In genomic region chr12:132600048-132601032, GRCh38 we compare ENCODE assay signal across 9 cellular contexts. TPM values are rescaled to one million over a fixed set of nuclear protein-coding genes. Genes with fewer than 3 reads are reported as not detected.
DNase-seq lines count a peak whose midpoint lies in the region; ATAC-seq and TF ChIP-seq lines count a peak whose summit lies in the region.
"Had no signal": no experiment of that assay in that cellular context is flagged by ENCODE, and none has a peak within 500 bp of the region (broad histone marks: within the 10 kb centered on the region; RNA-seq: fewer than 3 reads in every experiment).

No MANE protein-coding gene starts in this region.

- H3K27ac ChIP-seq in OCI-LY7 (ENCODE audit: low read depth, low read length, poor library complexity, severe bottlenecking) (no peak overlapping the region), hepatocyte (no peak overlapping the region)

- POLR2A ChIA-PET in OCI-LY7 (lab: Charles Lee) = interaction anchor here (0.9 kb wide), 1 partner anchor 44 kb away, joined by 11 read pairs; no protein-coding TSS in a partner anchor

- H3K27me3 ChIP-seq in hepatocyte = peaks cover 18% of the 10 kb centered on the region

- in situ Hi-C loops in Caki2 (cut with HindIII; ENCODE audit: low pct_unique_long_range_greater_than_20kb, low sequenced_read_pairs) = no loop called here

- CTCF ChIA-PET in OCI-LY7 (lab: Charles Lee; ENCODE audit: unreplicated experiment) = interaction anchor here (0.6 to 1.0 kb wide), 2 partner anchors 38 to 481 kb away, joined by 4 to 6 read pairs; no protein-coding TSS in a partner anchor

- WGBS in hepatocyte (ENCODE audit: low lambda C conversion rate, missing lambda C conversion rate) = 42% methylated on average over 45 of the region's 45 CpGs

- H3K4me2 ChIP-seq in OCI-LY7 (ENCODE audit: low read length) (peak overlapping the region; percentile 32; the same call in 1 of the 2 replicates), hepatocyte (peak overlapping the region; percentile 78)

- H3K4me1 ChIP-seq in OCI-LY7 (ENCODE audit: insufficient read depth, low read length, poor library complexity, severe bottlenecking) (peaks cover 3% of the 10 kb centered on the region), hepatocyte (ENCODE audit: insufficient read depth) (no peaks in the 10 kb centered on the region)

- H3K4me3 ChIP-seq in OCI-LY7 (ENCODE audit: low read depth, low read length, poor library complexity, severe bottlenecking) (no peak overlapping the region), hepatocyte (no peak overlapping the region), retinal pigment epithelial cell (ENCODE audit: low read length) (peak overlapping the region; percentile 32)

- H3K9me2 ChIP-seq in OCI-LY7 (ENCODE audit: insufficient read depth, low read length) (no peaks in the 10 kb centered on the region), hepatocyte (replicated peaks; ENCODE audit: insufficient read depth) (no peaks in the 10 kb centered on the region)

- H3K79me2 ChIP-seq in OCI-LY7 (ENCODE audit: insufficient read depth, low read depth, low read length) = no peaks in the 10 kb centered on the region
- no peaks in the 10 kb centered on the region for H3K79me2 ChIP-seq in hepatocyte

- peak; percentile 44 for ATAC-seq in HG03135 (IDR thresholded peaks at IDR 0.05; ENCODE audit: unreplicated experiment)

- no peak overlapping the region for H2AFZ ChIP-seq in OCI-LY7 (ENCODE audit: low read length)
- peak overlapping the region; percentile 92 for H2AFZ ChIP-seq in hepatocyte

- DNase-seq in Caki2 (ENCODE audit: low read depth) = peak; percentile 37
- peak; percentile 16 for DNase-seq in OCI-LY7 (ENCODE audit: low spot score)
- DNase-seq in astrocyte of the hippocampus (ENCODE audit: low read depth, low spot score) = peak; percentile 86
- DNase-seq in hepatocyte (ENCODE audit: low spot score) = peak; percentile 85
- peak; percentile 11 for DNase-seq in retinal pigment epithelial cell (ENCODE audit: low read depth)
- no peak for DNase-seq in SKM-1 (lab: John Stamatoyannopoulos, UW; ENCODE audit: unreplicated experiment)
- no peak for DNase-seq in GM19238 (ENCODE audit: insufficient read length, low spot score)

- no TSS peak for BruUV-seq in OCI-LY7 (replicated peaks; lab: Mats Ljungman, UMichigan)

- H3K9me3 ChIP-seq in OCI-LY7 (ENCODE audit: low read length) (no peaks in the 10 kb centered on the region), hepatocyte (ENCODE audit: low read depth) (no peaks in the 10 kb centered on the region)

- no peaks in the 10 kb centered on the region for H3K36me3 ChIP-seq in OCI-LY7 (ENCODE audit: insufficient read depth, low read length)
- H3K36me3 ChIP-seq in hepatocyte (replicated peaks; ENCODE audit: insufficient read depth, low read depth) = no peaks in the 10 kb centered on the region

- TF ChIP-seq CTCF in OCI-LY7 (conservative IDR thresholded peaks at IDR 0.05; ENCODE audit: low read length) = peak; percentile 65
- peak; percentile 65 for TF ChIP-seq CTCF in hepatocyte (IDR thresholded peaks at IDR 0.05; ENCODE audit: poor library complexity)
- peak; percentile 69 for TF ChIP-seq CTCF in retinal pigment epithelial cell (conservative IDR thresholded peaks at IDR 0.05; ENCODE audit: low read depth, low read length)

- H4K20me1 ChIP-seq in OCI-LY7 (ENCODE audit: insufficient read depth, low read length) (no peaks in the 10 kb centered on the region), hepatocyte (ENCODE audit: insufficient read depth, poor library complexity, severe bottlenecking) (no peaks in the 10 kb centered on the region)

- intact Hi-C loops in OCI-LY7 (cut with micrococcal nuclease; ENCODE audit: unreplicated experiment) = loop anchor here (1.0 kb wide), 2 partner anchors 15 to 38 kb away; no protein-coding TSS in a partner anchor

RNA-seq across cellular contexts. Expression of gene LRCOL1, which starts 10.0 kb away (rescaled TPM):
- total RNA-seq in Caki2 (2014; rRNA removed; shearing (Covaris generic); ENCODE audit: low replicate concordance) = not detected in 2 replicates
- not detected in 2 replicates for total RNA-seq in OCI-LY7 (2014; rRNA removed; shearing (Covaris generic))
- not detected in 2 replicates for total RNA-seq in OCI-LY7 (2022)
- total RNA-seq in hepatocyte = not detected in 2 replicates
- 0.28 TPM in 1 of 2 replicates, not detected in the other for polyA plus RNA-seq in hepatocyte
- total RNA-seq: temporal lobe had no signal

RNA-seq across cellular contexts. Expression of gene P2RX2, which starts 18.2 kb away (rescaled TPM):
- not detected in 2 replicates for total RNA-seq in Caki2 (2014; rRNA removed; shearing (Covaris generic); ENCODE audit: low replicate concordance)
- total RNA-seq in OCI-LY7 (2014; rRNA removed; shearing (Covaris generic)) = not detected in 2 replicates
- total RNA-seq in OCI-LY7 (2022) (not detected in 2 replicates), hepatocyte (not detected in 2 replicates)
- polyA plus RNA-seq in hepatocyte = not detected in 2 replicates
- total RNA-seq: temporal lobe had no signal

Comparison
In these comparisons a context has a peak if more than half of its experiments do, and no peak if none do; other contexts are left out.
1. DNase-seq: peak in Caki2 (single experiment), OCI-LY7 (single experiment), astrocyte of the hippocampus (single experiment), hepatocyte (single experiment) and retinal pigment epithelial cell (single experiment); none in SKM-1 (single experiment) and GM19238 (single experiment).
2. Peak in every context shown above with its lines, with median percentiles within 50 percentile points of each other: CTCF ChIP-seq.